ENCODE assay signal across 1 cellular context in genomic region chr6:38393986-38394385, GRCh38.
TF ChIP-seq lines count a peak whose summit lies in the region.

No MANE protein-coding gene starts in this region.

TF ChIP-seq in IMR-90, 13 proteins besides CTCF, POLR2A, EP300 and RAD21:
- TF ChIP-seq FOS (IDR thresholded peaks at IDR 0.05; ENCODE audit: low read depth, low read length) (no peak), RFX5 (IDR thresholded peaks at IDR 0.05; ENCODE audit: low read depth, low read length) (no peak), SMC3 (IDR thresholded peaks at IDR 0.05; ENCODE audit: low read depth, low read length) (no peak), MAFK (IDR thresholded peaks at IDR 0.05; ENCODE audit: low read depth, low read length) (no peak), MXI1 (IDR thresholded peaks at IDR 0.05; ENCODE audit: borderline replicate concordance, low read depth, low read length) (no peak), MAZ (IDR thresholded peaks at IDR 0.05; ENCODE audit: borderline replicate concordance, low read depth, low read length) (no peak), CEBPB (IDR thresholded peaks at IDR 0.05; ENCODE audit: low read depth, low read length) (no peak), BHLHE40 (IDR thresholded peaks at IDR 0.05; ENCODE audit: low read depth, low read length) (no peak), NFE2L2 (IDR thresholded peaks at IDR 0.05; ENCODE audit: low read depth, low read length) (no peak)
- TF ChIP-seq, protein P1, sequence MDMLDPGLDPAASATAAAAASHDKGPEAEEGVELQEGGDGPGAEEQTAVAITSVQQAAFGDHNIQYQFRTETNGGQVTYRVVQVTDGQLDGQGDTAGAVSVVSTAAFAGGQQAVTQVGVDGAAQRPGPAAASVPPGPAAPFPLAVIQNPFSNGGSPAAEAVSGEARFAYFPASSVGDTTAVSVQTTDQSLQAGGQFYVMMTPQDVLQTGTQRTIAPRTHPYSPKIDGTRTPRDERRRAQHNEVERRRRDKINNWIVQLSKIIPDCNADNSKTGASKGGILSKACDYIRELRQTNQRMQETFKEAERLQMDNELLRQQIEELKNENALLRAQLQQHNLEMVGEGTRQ (IDR thresholded peaks at IDR 0.05; ENCODE audit: low read depth, low read length), result no peak
